In the genomic region with DNA sequence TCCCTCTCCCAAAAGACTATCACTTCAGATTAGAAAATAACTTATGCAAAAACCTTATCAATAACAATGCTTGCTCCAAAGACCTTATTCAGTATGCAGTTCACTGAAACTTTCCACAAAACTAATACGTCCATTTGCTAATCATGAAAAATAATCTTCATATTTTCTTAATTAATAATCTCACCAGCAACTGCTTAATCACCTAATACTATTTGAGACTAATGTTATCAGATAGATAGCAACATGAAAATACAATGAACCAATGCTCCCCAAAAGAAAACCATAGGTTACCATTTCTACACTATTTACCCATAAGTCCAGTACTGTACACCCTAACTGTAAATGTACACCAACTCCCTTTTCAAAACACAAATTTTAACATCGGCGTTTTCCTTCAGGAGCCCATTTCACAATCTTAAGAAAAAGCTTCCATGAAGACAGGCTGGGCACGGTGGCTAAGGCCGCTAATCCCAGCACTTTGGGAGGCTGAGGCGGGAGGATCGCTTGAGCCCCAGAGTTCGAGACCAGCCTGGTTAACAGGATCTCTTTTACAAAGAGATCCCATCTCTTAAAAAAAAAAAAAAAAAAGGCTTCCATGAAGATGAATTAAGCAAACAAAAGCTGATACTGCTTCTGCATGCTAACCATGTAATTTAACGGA, we compare ENCODE assay signal across 8 cellular contexts. TPM values are rescaled to one million over a fixed set of nuclear protein-coding genes. Genes with fewer than 3 reads are reported as not detected.
DNase-seq lines count a peak whose midpoint lies in the region; ATAC-seq and TF ChIP-seq lines count a peak whose summit lies in the region.

No MANE protein-coding gene starts in this region.

- H3K9ac ChIP-seq in parathyroid adenoma, result no peak overlapping the region

- H4K20me1 ChIP-seq in OCI-LY7 (ENCODE audit: insufficient read depth, low read length), result peaks cover 38% of the 10 kb centered on the region

- H2AFZ ChIP-seq in OCI-LY7 (ENCODE audit: low read length) (no peak overlapping the region), parathyroid adenoma (no peak overlapping the region)

- no peaks in the 10 kb centered on the region for H3K9me2 ChIP-seq in OCI-LY7 (ENCODE audit: insufficient read depth, low read length)

- CTCF ChIA-PET in OCI-LY7 (lab: Charles Lee; ENCODE audit: unreplicated experiment), result no interaction called here

- TSS peak; percentile 66 for BruUV-seq in OCI-LY7 (replicated peaks; lab: Mats Ljungman, UMichigan)

- no peak for ATAC-seq in GM19467 (IDR thresholded peaks at IDR 0.05; ENCODE audit: unreplicated experiment)
- ATAC-seq in HG03025 (IDR thresholded peaks at IDR 0.05; ENCODE audit: low FRiP score, unreplicated experiment), result no peak

- H3K4me3 ChIP-seq in GM06990 (replicated peaks; ENCODE audit: low read depth, low read length) (peak overlapping the region; percentile 90), OCI-LY7 (ENCODE audit: low read depth, low read length, poor library complexity, severe bottlenecking) (peak overlapping the region; percentile 97), epithelial cell of esophagus (ENCODE audit: low read length) (peak overlapping the region; percentile 70), parathyroid adenoma (ENCODE audit: low read depth, low read length) (peak overlapping the region; percentile 70)

- H3K36me3 ChIP-seq in GM06990 (ENCODE audit: control insufficient read depth, insufficient read depth, low read length) (no peaks in the 10 kb centered on the region; the same call in 1 of the 2 replicates), OCI-LY7 (ENCODE audit: insufficient read depth, low read length) (peaks cover 56% of the 10 kb centered on the region), parathyroid adenoma (ENCODE audit: control insufficient read depth, insufficient read depth, low read length) (no peaks in the 10 kb centered on the region)

- DNase-seq in GM06990 (ENCODE audit: extremely low read depth, insufficient read length) (no peak), OCI-LY7 (ENCODE audit: low spot score) (no peak), epithelial cell of esophagus (ENCODE audit: low read depth) (no peak), NCI-H2107 treated with DMSO at 0.1 percent for 48 hours (lab: John Stamatoyannopoulos, UW; ENCODE audit: unreplicated experiment) (no peak), epidermal melanocyte (ENCODE audit: insufficient read length, low spot score) (no peak)

- POLR2A ChIA-PET in OCI-LY7 (lab: Charles Lee), result interaction anchor here (0.5 to 1.4 kb wide), 3 partner anchors 17 to 46 kb away, joined by 3 to 5 read pairs (median 4); no protein-coding TSS in a partner anchor

- peaks cover 85% of the 10 kb centered on the region for H3K79me2 ChIP-seq in OCI-LY7 (ENCODE audit: insufficient read depth, low read depth, low read length)
- peaks cover 21% of the 10 kb centered on the region for H3K79me2 ChIP-seq in parathyroid adenoma

- H3K9me3 ChIP-seq in OCI-LY7 (ENCODE audit: low read length) (peaks cover 4% of the 10 kb centered on the region; the same call in 1 of the 2 replicates), parathyroid adenoma (ENCODE audit: control insufficient read depth, low read length) (no peaks in the 10 kb centered on the region)

- H3K4me1 ChIP-seq in OCI-LY7 (ENCODE audit: insufficient read depth, low read length, poor library complexity, severe bottlenecking) (peaks cover 45% of the 10 kb centered on the region), parathyroid adenoma (peaks cover 3% of the 10 kb centered on the region)

- TF ChIP-seq CTCF in GM06990 (IDR thresholded peaks at IDR 0.05; ENCODE audit: insufficient read depth, low read length, poor library complexity, severe bottlenecking) (no peak), OCI-LY7 (conservative IDR thresholded peaks at IDR 0.05; ENCODE audit: low read length) (no peak), epithelial cell of esophagus (IDR thresholded peaks at IDR 0.05; ENCODE audit: insufficient read depth, low read depth, low read length, missing control alignments) (no peak), parathyroid adenoma (IDR thresholded peaks at IDR 0.05) (no peak)

- H3K4me2 ChIP-seq in OCI-LY7 (ENCODE audit: low read length), result peak overlapping the region; percentile 89
- peak overlapping the region; percentile 88 for H3K4me2 ChIP-seq in parathyroid adenoma (ENCODE audit: low read length)

- intact Hi-C loops in OCI-LY7 (cut with micrococcal nuclease; ENCODE audit: unreplicated experiment), result no loop called here

- no peaks in the 10 kb centered on the region for H3K27me3 ChIP-seq in GM06990 (replicated peaks; ENCODE audit: control insufficient read depth, insufficient read depth, low read length)
- H3K27me3 ChIP-seq in parathyroid adenoma (ENCODE audit: control insufficient read depth, insufficient read depth, low read length), result no peaks in the 10 kb centered on the region

- H3K27ac ChIP-seq in OCI-LY7 (ENCODE audit: low read depth, low read length, poor library complexity, severe bottlenecking) (peak overlapping the region; percentile 82), parathyroid adenoma (no peak overlapping the region)

RNA-seq across cellular contexts. Expression of a gene that starts 1.7 kb away (rescaled TPM):
- 86.9 and 101 TPM in 2 replicates for total RNA-seq in OCI-LY7 (2014; rRNA removed; shearing (Covaris generic))
- total RNA-seq in OCI-LY7 (2022), result 502 and 563 TPM in 2 replicates

RNA-seq across cellular contexts. Expression of a gene that starts 25.8 kb away (rescaled TPM):
- 0.54 and 0.88 TPM in 2 replicates for total RNA-seq in OCI-LY7 (2014; rRNA removed; shearing (Covaris generic))
- total RNA-seq in OCI-LY7 (2022), result 2.4 and 5.1 TPM in 2 replicates

RNA-seq across cellular contexts. Expression of a gene that starts 29.9 kb away (rescaled TPM):
- 0.46 and 1.7 TPM in 2 replicates for total RNA-seq in OCI-LY7 (2014; rRNA removed; shearing (Covaris generic))
- 2.5 and 2.7 TPM in 2 replicates for total RNA-seq in OCI-LY7 (2022)
